In the genomic region with DNA sequence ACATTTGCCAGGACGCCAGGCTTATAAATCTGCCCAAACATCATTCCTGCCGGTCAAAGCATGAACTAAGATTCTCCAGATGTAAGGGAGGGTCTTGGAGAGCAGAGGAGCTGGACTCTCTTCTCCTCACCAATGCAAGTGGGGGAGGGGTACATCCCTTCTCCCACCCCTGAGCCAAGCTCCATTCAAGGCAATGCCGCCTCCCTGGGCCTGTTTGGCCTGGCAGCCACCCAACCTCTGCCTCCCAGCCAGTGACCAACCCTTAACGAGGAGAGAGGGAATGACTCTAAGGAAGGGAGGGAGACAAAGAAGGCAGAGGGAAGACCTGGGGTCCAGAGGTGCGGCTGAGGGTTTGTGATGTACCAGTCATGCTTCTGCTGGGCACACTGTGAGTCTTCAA, we compare ENCODE assay signal across 12 cellular contexts. TPM values are rescaled to one million over a fixed set of nuclear protein-coding genes. Genes with fewer than 3 reads are reported as not detected.
DNase-seq lines count a peak whose midpoint lies in the region; ATAC-seq and TF ChIP-seq lines count a peak whose summit lies in the region.
"Had no signal": no experiment of that assay in that cellular context is flagged by ENCODE, and none has a peak within 500 bp of the region (broad histone marks: within the 10 kb centered on the region; RNA-seq: fewer than 3 reads in every experiment).

No MANE protein-coding gene starts in this region.

- TF ChIP-seq RAD21 in IMR-90 (IDR thresholded peaks at IDR 0.05; ENCODE audit: low read length) = no peak

- no CpG with 5 or more reads among the region's 5 CpGs for WGBS in IMR-90 (ENCODE audit: extremely low coverage in 2 of 2, insufficient read length in 1 of 2), 2 experiments

- H3K79me1 ChIP-seq in IMR-90 (ENCODE audit: low read depth in 1 of 2, low read length in 2 of 2) = no peaks in the 10 kb centered on the region

- H4K20me1 ChIP-seq in IMR-90 (ENCODE audit: insufficient read depth, low read length) = no peaks in the 10 kb centered on the region

- peaks cover 16% of the 10 kb centered on the region for H3K9me1 ChIP-seq in IMR-90 (ENCODE audit: insufficient read depth, low read length)

- CTCF ChIA-PET in IMR-90 (lab: Yijun Ruan, JAX) = interaction anchor here (2.1 kb wide), 1 partner anchor 11 kb away, joined by 7 read pairs; no protein-coding TSS in a partner anchor

- no peak overlapping the region for H3K9ac ChIP-seq in IMR-90 (ENCODE audit: low read depth, low read length)

- H4K8ac ChIP-seq in IMR-90 (ENCODE audit: low read depth in 2 of 2, low read length in 2 of 2) = no peak overlapping the region; a peak in 1 of 4 replicates

- no peaks in the 10 kb centered on the region for H3K36me3 ChIP-seq in IMR-90 (ENCODE audit: control insufficient read depth, insufficient read depth, low read length)

- ATAC-seq in IMR-90 (ENCODE audit: low read depth) = peak; percentile 43
- ATAC-seq in sciatic nerve = peak; percentile 46
- ATAC-seq in GM19328 (IDR thresholded peaks at IDR 0.05; ENCODE audit: unreplicated experiment) = no peak

- H2BK15ac ChIP-seq in IMR-90 (ENCODE audit: low read depth, low read length) = no peak overlapping the region

- no peak overlapping the region for H2AK9ac ChIP-seq in IMR-90 (replicated peaks; ENCODE audit: low read depth, low read length, poor library complexity)

- no peak overlapping the region for H2BK120ac ChIP-seq in IMR-90 (ENCODE audit: low read depth, low read length)

- no peak overlapping the region for H3K27ac Mint-ChIP-seq in immature natural killer cell
- H3K27ac Mint-ChIP-seq: T-helper 1 cell treated with Interleukin-12 subunit alpha and Interleukin-12 subunit beta and Interleukin-4 antibody, amounts not matched to agents 30 μg/mL and 1 μg/mL, for 36 hours had no signal

- H3K4me3 ChIP-seq in IMR-90 (ENCODE audit: insufficient read depth, low read depth, low read length) = no peak overlapping the region

- H2BK5ac ChIP-seq in IMR-90 (ENCODE audit: low read depth, low read length, poor library complexity, severe bottlenecking) = no peak overlapping the region

- H4K91ac ChIP-seq in IMR-90 (ENCODE audit: insufficient read depth, low read depth, low read length) = no peak overlapping the region

- peaks cover 2 to 4% (median 3%) of the 10 kb centered on the region in 3 donors for H3K27me3 Mint-ChIP-seq in immature natural killer cell (ENCODE audit: low read depth in 3 of 3)

- H3K4ac ChIP-seq in IMR-90 (ENCODE audit: low read depth, low read length) = no peak overlapping the region; the same call in 1 of the 2 replicates

- BruUV-seq in IMR-90 (replicated peaks; lab: Mats Ljungman, UMichigan) = no TSS peak

- H3K27me3 ChIP-seq in IMR-90 (ENCODE audit: control insufficient read depth, insufficient read depth, low read length) = peaks cover 27% of the 10 kb centered on the region

- H3K23ac ChIP-seq in IMR-90 (ENCODE audit: low read depth, low read length) = no peak overlapping the region

- no peak overlapping the region for H3K4me2 ChIP-seq in IMR-90 (ENCODE audit: low read depth, low read length)

- H2AK5ac ChIP-seq in IMR-90 (ENCODE audit: low read depth, low read length) = peak overlapping the region; percentile 46; the same call in 1 of the 2 replicates

- H3K4me1 ChIP-seq in IMR-90 (ENCODE audit: control insufficient read depth, insufficient read depth, low read length) = peaks cover 26% of the 10 kb centered on the region

- H3K56ac ChIP-seq in IMR-90 (ENCODE audit: extremely low read depth, insufficient read depth, low read length) = no peak overlapping the region

- H3K27ac ChIP-seq in IMR-90 (ENCODE audit: insufficient read depth, low read length) (no peak overlapping the region), caudate nucleus (ENCODE audit: low read depth, low read length) (peak overlapping the region; percentile 80)

- no peaks in the 10 kb centered on the region for H3K36me3 Mint-ChIP-seq in immature natural killer cell

- dilution Hi-C loops in IMR-90 (cut with HindIII; ENCODE audit: low sequenced_read_pairs, unreplicated experiment) = no loop called here

- H2BK20ac ChIP-seq in IMR-90 (ENCODE audit: low read depth, low read length) = no peak overlapping the region

- H2AFZ ChIP-seq in IMR-90 (replicated peaks; ENCODE audit: low read length, poor library complexity) = no peak overlapping the region

- H3K9me3 ChIP-seq in IMR-90 (ENCODE audit: control insufficient read depth, insufficient read depth, low read length) = no peaks in the 10 kb centered on the region

- TF ChIP-seq CTCF in IMR-90 (conservative IDR thresholded peaks at IDR 0.05; ENCODE audit: low read depth, low read length) = no peak

- H4K5ac ChIP-seq in IMR-90 (ENCODE audit: low read depth, low read length) = no peak overlapping the region

- H3K4me3 Mint-ChIP-seq in immature natural killer cell = no peak overlapping the region
- H3K4me3 Mint-ChIP-seq: T-helper 1 cell treated with Interleukin-12 subunit alpha and Interleukin-12 subunit beta and Interleukin-4 antibody, amounts not matched to agents 30 μg/mL and 1 μg/mL, for 36 hours had no signal

- intact Hi-C loops in IMR-90 (cut with micrococcal nuclease) (no loop called here), sciatic nerve (cut with DNase I) (no loop called here)

- H3K4me1 Mint-ChIP-seq in immature natural killer cell = no peaks in the 10 kb centered on the region

- H3K9me3 Mint-ChIP-seq in immature natural killer cell = no peaks in the 10 kb centered on the region
- H3K9me3 Mint-ChIP-seq: T-helper 1 cell treated with Interleukin-12 subunit alpha and Interleukin-12 subunit beta and Interleukin-4 antibody, amounts not matched to agents 30 μg/mL and 1 μg/mL, for 36 hours had no signal

- no peak overlapping the region for H3K14ac ChIP-seq in IMR-90 (replicated peaks; ENCODE audit: low read depth, low read length)

- no peak overlapping the region for H3K18ac ChIP-seq in IMR-90 (ENCODE audit: low read depth, low read length)

- POLR2A ChIA-PET in IMR-90 (lab: Charles Lee; ENCODE audit: unreplicated experiment) = no interaction called here

- TF ChIP-seq POLR2A in IMR-90 (IDR thresholded peaks at IDR 0.05; ENCODE audit: low read depth, low read length) = no peak

- peak; percentile 21 for DNase-seq in IMR-90
- peak in 21 of 61 donors; percentile 6 to 62 (median 27) for DNase-seq in caudate nucleus (lab: John Stamatoyannopoulos, UW)
- peak; percentile 51 for DNase-seq in left kidney (ENCODE audit: low read depth, low spot score)
- no peak for DNase-seq in sciatic nerve (ENCODE audit: low spot score)
- no peak for DNase-seq in NCI-H1930 (lab: John Stamatoyannopoulos, UW)
- DNase-seq in T-helper 1 cell = no peak
- no peak for DNase-seq in immature natural killer cell
- DNase-seq: stimulated activated CD4-positive, alpha-beta T cell treated with anti-CD3 and anti-CD28 coated beads, Interleukin-2, amount 100 ng/mL, for 48 hours had no signal

- in situ Hi-C loops in IMR-90 (cut with MboI; ENCODE audit: low sequenced_read_pairs) = no loop called here

TF ChIP-seq in IMR-90, 13 proteins besides CTCF, POLR2A, EP300 and RAD21 (continues in another document):
- TF ChIP-seq BHLHE40 (IDR thresholded peaks at IDR 0.05; ENCODE audit: low read depth, low read length) = no peak
- TF ChIP-seq, protein P1, sequence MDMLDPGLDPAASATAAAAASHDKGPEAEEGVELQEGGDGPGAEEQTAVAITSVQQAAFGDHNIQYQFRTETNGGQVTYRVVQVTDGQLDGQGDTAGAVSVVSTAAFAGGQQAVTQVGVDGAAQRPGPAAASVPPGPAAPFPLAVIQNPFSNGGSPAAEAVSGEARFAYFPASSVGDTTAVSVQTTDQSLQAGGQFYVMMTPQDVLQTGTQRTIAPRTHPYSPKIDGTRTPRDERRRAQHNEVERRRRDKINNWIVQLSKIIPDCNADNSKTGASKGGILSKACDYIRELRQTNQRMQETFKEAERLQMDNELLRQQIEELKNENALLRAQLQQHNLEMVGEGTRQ (IDR thresholded peaks at IDR 0.05; ENCODE audit: low read depth, low read length) = no peak
- TF ChIP-seq, protein P2, sequence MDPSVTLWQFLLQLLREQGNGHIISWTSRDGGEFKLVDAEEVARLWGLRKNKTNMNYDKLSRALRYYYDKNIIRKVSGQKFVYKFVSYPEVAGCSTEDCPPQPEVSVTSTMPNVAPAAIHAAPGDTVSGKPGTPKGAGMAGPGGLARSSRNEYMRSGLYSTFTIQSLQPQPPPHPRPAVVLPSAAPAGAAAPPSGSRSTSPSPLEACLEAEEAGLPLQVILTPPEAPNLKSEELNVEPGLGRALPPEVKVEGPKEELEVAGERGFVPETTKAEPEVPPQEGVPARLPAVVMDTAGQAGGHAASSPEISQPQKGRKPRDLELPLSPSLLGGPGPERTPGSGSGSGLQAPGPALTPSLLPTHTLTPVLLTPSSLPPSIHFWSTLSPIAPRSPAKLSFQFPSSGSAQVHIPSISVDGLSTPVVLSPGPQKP (IDR thresholded peaks at IDR 0.05; ENCODE audit: borderline replicate concordance, low read depth, low read length) = no peak

RNA-seq across cellular contexts. Expression of a gene that starts 13.8 kb away (rescaled TPM):
- total RNA-seq in IMR-90 (2012; rRNA removed) (not detected in 2 replicates), sciatic nerve (not detected)
- polyA plus RNA-seq in IMR-90 (2012; rRNA removed) (not detected in 2 replicates), immature natural killer cell (under 1 TPM in 2 of 3 donors, not detected in 1; 0.28 to 0.34 TPM)
- not detected in 2 replicates for polyA plus RNA-seq in IMR-90 (2012; cell fraction: cytosol; rRNA removed)
- polyA plus RNA-seq in IMR-90 (2012; cell fraction: nucleus; rRNA removed; ENCODE audit: low replicate concordance) = not detected in 2 replicates
- total RNA-seq: dermis microvascular lymphatic vessel endothelial cell, kidney epithelial cell had no signal

RNA-seq across cellular contexts. Expression of a gene that starts 20.9 kb away (rescaled TPM):
- total RNA-seq in IMR-90 (2012; rRNA removed) (0.18 TPM in 1 of 2 replicates, not detected in the other), sciatic nerve (61.5 TPM)
- polyA plus RNA-seq in IMR-90 (2012; rRNA removed) (not detected in 2 replicates), immature natural killer cell (not detected)
- polyA plus RNA-seq in IMR-90 (2012; cell fraction: cytosol; rRNA removed) = 0.08 TPM in 1 of 2 replicates, not detected in the other
- not detected in 2 replicates for polyA plus RNA-seq in IMR-90 (2012; cell fraction: nucleus; rRNA removed; ENCODE audit: low replicate concordance)

RNA-seq across cellular contexts. Expression of a gene that starts 21.5 kb away (rescaled TPM):
- total RNA-seq in IMR-90 (2012; rRNA removed) (not detected in 2 replicates), sciatic nerve (0.13 TPM)
- polyA plus RNA-seq in IMR-90 (2012; rRNA removed) (0.02 and 0.03 TPM in 2 replicates), immature natural killer cell (not detected)
- polyA plus RNA-seq in IMR-90 (2012; cell fraction: cytosol; rRNA removed) = 0.04 TPM in 1 of 2 replicates, not detected in the other
- 0.10 and 0.13 TPM in 2 replicates for polyA plus RNA-seq in IMR-90 (2012; cell fraction: nucleus; rRNA removed; ENCODE audit: low replicate concordance)
- total RNA-seq: dermis microvascular lymphatic vessel endothelial cell, kidney epithelial cell had no signal

RNA-seq across cellular contexts. Expression of a gene that starts 34.8 kb away (rescaled TPM):
- 46.8 and 47.2 TPM in 2 replicates for total RNA-seq in IMR-90 (2012; rRNA removed)
- 69.8 and 98.0 TPM in 2 replicates for polyA plus RNA-seq in IMR-90 (2012; rRNA removed)
- 24.8 and 31.2 TPM in 2 replicates for polyA plus RNA-seq in IMR-90 (2012; cell fraction: cytosol; rRNA removed)
- polyA plus RNA-seq in IMR-90 (2012; cell fraction: nucleus; rRNA removed; ENCODE audit: low replicate concordance) = 16.5 and 67.6 TPM in 2 replicates
- total RNA-seq in sciatic nerve = 183 TPM
- 10 to 100 TPM in 2 of 3 donors, 1 to 10 TPM in 1; 9.4 to 35.5 (median 10.3) TPM for polyA plus RNA-seq in immature natural killer cell

RNA-seq across cellular contexts. Expression of a gene that starts 43.1 kb away (rescaled TPM):
- 3.6 and 4.7 TPM in 2 replicates for total RNA-seq in IMR-90 (2012; rRNA removed)
- polyA plus RNA-seq in IMR-90 (2012; rRNA removed) = 4.1 and 4.4 TPM in 2 replicates
- 5.7 and 7.2 TPM in 2 replicates for polyA plus RNA-seq in IMR-90 (2012; cell fraction: cytosol; rRNA removed)
- 5.1 and 10.2 TPM in 2 replicates for polyA plus RNA-seq in IMR-90 (2012; cell fraction: nucleus; rRNA removed; ENCODE audit: low replicate concordance)
- 5.4 TPM for total RNA-seq in sciatic nerve
- polyA plus RNA-seq in immature natural killer cell = not detected

Comparison
In these comparisons a context has a peak if more than half of its experiments do, and no peak if none do; other contexts are left out.
1. DNase-seq: peak in IMR-90 (single experiment) and left kidney (single experiment); none in sciatic nerve (single experiment), NCI-H1930 (0 of 2), T-helper 1 cell (0 of 5) and immature natural killer cell (0 of 3).
2. RNA of a gene that starts 20.9 kb away (total RNA-seq): 61.5 TPM in sciatic nerve (single experiment); 0.18 TPM in IMR-90; every median in the first group is over 10 times any median in the second.